1 cellular context compared by ENCODE assay signal in genomic region chr13:97439196-97439595, GRCh38.
TF ChIP-seq lines count a peak whose summit lies in the region.

No MANE protein-coding gene starts in this region.

TF ChIP-seq in GM12878, 131 proteins besides CTCF, POLR2A, EP300 and RAD21 (continued from another document):
- TF ChIP-seq CEBPZ (IDR thresholded peaks at IDR 0.05; ENCODE audit: low read depth, low read length): no peak
- no peak for TF ChIP-seq TAF1 (IDR thresholded peaks at IDR 0.05; ENCODE audit: borderline replicate concordance, low read depth, low read length)
- TF ChIP-seq RAD51 (IDR thresholded peaks at IDR 0.05): no peak
- no peak for TF ChIP-seq BMI1 (IDR thresholded peaks at IDR 0.05; ENCODE audit: borderline replicate concordance)
- no peak for TF ChIP-seq SREBF1 (IDR thresholded peaks at IDR 0.05; ENCODE audit: low read length)
- no peak for TF ChIP-seq RB1 (IDR thresholded peaks at IDR 0.05; ENCODE audit: borderline replicate concordance)
- TF ChIP-seq, protein P1, sequence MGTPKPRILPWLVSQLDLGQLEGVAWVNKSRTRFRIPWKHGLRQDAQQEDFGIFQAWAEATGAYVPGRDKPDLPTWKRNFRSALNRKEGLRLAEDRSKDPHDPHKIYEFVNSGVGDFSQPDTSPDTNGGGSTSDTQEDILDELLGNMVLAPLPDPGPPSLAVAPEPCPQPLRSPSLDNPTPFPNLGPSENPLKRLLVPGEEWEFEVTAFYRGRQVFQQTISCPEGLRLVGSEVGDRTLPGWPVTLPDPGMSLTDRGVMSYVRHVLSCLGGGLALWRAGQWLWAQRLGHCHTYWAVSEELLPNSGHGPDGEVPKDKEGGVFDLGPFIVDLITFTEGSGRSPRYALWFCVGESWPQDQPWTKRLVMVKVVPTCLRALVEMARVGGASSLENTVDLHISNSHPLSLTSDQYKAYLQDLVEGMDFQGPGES (IDR thresholded peaks at IDR 0.05): no peak
